Comparison of ENCODE assay signal across 1 cellular context in genomic region chr19:42250666-42251531, GRCh38.
TF ChIP-seq lines count a peak whose summit lies in the region.

No MANE protein-coding gene starts in this region.

TF ChIP-seq in endothelial cell of umbilical vein, 7 proteins besides CTCF, POLR2A, EP300 and RAD21:
- TF ChIP-seq JUN (IDR thresholded peaks at IDR 0.05; ENCODE audit: borderline replicate concordance, insufficient read depth, insufficient read length, low read depth), result no peak
- no peak for TF ChIP-seq FOS (IDR thresholded peaks at IDR 0.05; ENCODE audit: borderline replicate concordance, insufficient read depth, low read length)
- TF ChIP-seq, protein P1, sequence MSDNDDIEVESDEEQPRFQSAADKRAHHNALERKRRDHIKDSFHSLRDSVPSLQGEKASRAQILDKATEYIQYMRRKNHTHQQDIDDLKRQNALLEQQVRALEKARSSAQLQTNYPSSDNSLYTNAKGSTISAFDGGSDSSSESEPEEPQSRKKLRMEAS (IDR thresholded peaks at IDR 0.05; ENCODE audit: insufficient read depth, insufficient read length), result no peak
- peak; percentile 82 for TF ChIP-seq MYC (IDR thresholded peaks at IDR 0.05; ENCODE audit: low read depth, low read length)
- TF ChIP-seq POLR2AphosphoS5 (IDR thresholded peaks at IDR 0.05; ENCODE audit: insufficient read depth, low read depth, low read length), result peak; percentile 64
- no peak for TF ChIP-seq GATA2 (IDR thresholded peaks at IDR 0.05; ENCODE audit: insufficient read depth, insufficient read length, low read depth, low read length)
- no peak for TF ChIP-seq EZH2 (IDR thresholded peaks at IDR 0.05; ENCODE audit: borderline replicate concordance, low read depth, low read length, severe bottlenecking)
TF ChIP-seq in endothelial cell of umbilical vein: peak in this region for 2.
